ENCODE assay signal across 7 cellular contexts in genomic region chr6:20529086-20529448, GRCh38. TPM values are rescaled to one million over a fixed set of nuclear protein-coding genes. Genes with fewer than 3 reads are reported as not detected.
DNase-seq lines count a peak whose midpoint lies in the region; FAIRE-seq and TF ChIP-seq lines count a peak whose summit lies in the region.
"Not testable (repeated sequence)": the region's sequence is repeated elsewhere in the genome, so short reads cannot be mapped to it uniquely, and the experiment has no call there.

No MANE protein-coding gene starts in this region.

- DNase-seq in NCI-H1105 treated with DMSO at 0.1 percent for 48 hours (lab: John Stamatoyannopoulos, UW) (peak; percentile 51), RPMI7951 (ENCODE audit: low read depth) (peak; percentile 62), amniotic epithelial cell (ENCODE audit: low read depth) (peak; percentile 34), glomerular endothelial cell (ENCODE audit: extremely low read depth, low read depth, low spot score) (peak; percentile 44)

- not testable (repeated sequence) for H3K9me3 Mint-ChIP-seq in nephron

- H3K27ac ChIP-seq in HEK293 (ENCODE audit: extremely low read depth, low read depth, low read length), result not testable (repeated sequence)

- CTCF ChIA-PET in HEK293 (lab: Yijun Ruan, JAX), result interaction anchor here (0.6 to 2.1 kb wide), 24 partner anchors 9 to 438 kb away, joined by 3 to 30 read pairs (median 4); no protein-coding TSS in a partner anchor

- H3K9me3 ChIP-seq in HEK293 (ENCODE audit: control insufficient read depth, insufficient read depth, low read depth, low read length), result not testable (repeated sequence)

- not testable (repeated sequence) for H3K4me3 ChIP-seq in HEK293 (ENCODE audit: low read depth, low read length)

- peak; percentile 42 for FAIRE-seq in G401.6 (lab: Jason Lieb, UNC)

- H3K36me3 ChIP-seq in HEK293 (ENCODE audit: control insufficient read depth in 2 of 2, insufficient read depth in 1 of 2, low read length in 2 of 2), result not testable (repeated sequence)

- POLR2A ChIA-PET in HEK293 (lab: Yijun Ruan, JAX), result interaction anchor here (1.3 kb wide), 1 partner anchor 128 kb away, joined by 3 read pairs; the partner anchor contains the start of gene E2F3

- H3K4me3 Mint-ChIP-seq in nephron, result peak overlapping the region in 1 of 3 experiments; percentile 27

- H3K4me1 Mint-ChIP-seq in nephron, result not testable (repeated sequence)

- not testable (repeated sequence) for TF ChIP-seq CTCF in HEK293 (tag by site-specific recombination; IDR thresholded peaks at IDR 0.05)
- TF ChIP-seq CTCF in nephron (IDR thresholded peaks at IDR 0.05; ENCODE audit: unreplicated experiment in 3 of 3), result peak; percentile 42 to 53 (median 47)

- not testable (repeated sequence) for H3K27ac Mint-ChIP-seq in nephron

- not testable (repeated sequence) for H3K4me1 ChIP-seq in HEK293 (ENCODE audit: control insufficient read depth, insufficient read depth, low read length)

- H3K36me3 Mint-ChIP-seq in nephron (ENCODE audit: low read depth), result not testable (repeated sequence)

- H3K27me3 Mint-ChIP-seq in nephron (ENCODE audit: low read depth), result not testable (repeated sequence)

TF ChIP-seq in HEK293, 187 proteins besides CTCF, POLR2A, EP300 and RAD21:
- TF ChIP-seq ZNF654 (tag by site-specific recombination; IDR thresholded peaks at IDR 0.05; ENCODE audit: low read depth), result peak; percentile 74
- 0 out of 2 replicates have a peak, but pooled peaks have one; percentile 28 for TF ChIP-seq ZBTB17 (tag by site-specific recombination; IDR thresholded peaks at IDR 0.05)
- TF ChIP-seq ZNF362 (tag by site-specific recombination; IDR thresholded peaks at IDR 0.05), result peak; percentile 90
- TF ChIP-seq ZEB2 (tag by site-specific recombination; IDR thresholded peaks at IDR 0.05), result 0 out of 2 replicates have a peak, but pooled peaks have one; percentile 10
- peak; percentile 87 for TF ChIP-seq ZNF18 (tag by site-specific recombination; IDR thresholded peaks at IDR 0.05)
- TF ChIP-seq ZNF629 (tag by site-specific recombination; IDR thresholded peaks at IDR 0.05), result peak; percentile 25; the same call in 1 of the 2 replicates
- peak; percentile 46; the same call in 1 of the 2 replicates for TF ChIP-seq ZBTB6 (tag by site-specific recombination; IDR thresholded peaks at IDR 0.05)
- TF ChIP-seq ZNF600 (tag by site-specific recombination; IDR thresholded peaks at IDR 0.05), result peak; percentile 91

RNA-seq across cellular contexts. Expression of gene CDKAL1, which starts 5.2 kb away (rescaled TPM):
- total RNA-seq in RPMI7951 (2014; rRNA removed; shearing (Covaris generic)), result 22.3 and 22.5 TPM in 2 replicates
- total RNA-seq in glomerular endothelial cell, result 8.8 and 11.2 TPM in 2 replicates
